Comparison of ENCODE assay signal across 8 cellular contexts in genomic region chr1:778451-779278, GRCh38.
DNase-seq lines count a peak whose midpoint lies in the region; ATAC-seq and TF ChIP-seq lines count a peak whose summit lies in the region.
"Not testable (repeated sequence)": the region's sequence is repeated elsewhere in the genome, so short reads cannot be mapped to it uniquely, and the experiment has no call there.

No MANE protein-coding gene starts in this region.

- not testable (repeated sequence) for H3K27me3 ChIP-seq in ascending aorta

- H3K4me1 ChIP-seq in ascending aorta = not testable (repeated sequence)

- not testable (repeated sequence) for H3K27me3 Mint-ChIP-seq in T-helper 17 cell; glutamatergic neuron (ENCODE audit: unreplicated experiment); neural crest cell (ENCODE audit: low read depth)

- peak overlapping the region; percentile 56 to 79 for H3K4me3 ChIP-seq in ascending aorta

- ATAC-seq in HG03457 (IDR thresholded peaks at IDR 0.05; ENCODE audit: unreplicated experiment) (peak; percentile 100), T-helper 17 cell (peak; percentile 98)

- peak overlapping the region; percentile 87 for H3K4me3 Mint-ChIP-seq in T-helper 17 cell
- H3K4me3 Mint-ChIP-seq in glutamatergic neuron (ENCODE audit: unreplicated experiment) = peak overlapping the region; percentile 96
- peak overlapping the region; percentile 100 for H3K4me3 Mint-ChIP-seq in neural crest cell

- DNase-seq in D341Med (ENCODE audit: low spot score) = peak; percentile 94
- peak; percentile 92 for DNase-seq in GM20000 (ENCODE audit: low spot score)
- peak; percentile 94 to 99 (median 98) for DNase-seq in T-helper 17 cell
- peak; percentile 99 to 100 for DNase-seq in ascending aorta (ENCODE audit: low spot score in 2 of 2)
- DNase-seq in glutamatergic neuron = peak; percentile 98
- DNase-seq in neural crest cell (ENCODE audit: low read depth, low spot score) = peak; percentile 95
- DNase-seq in stimulated activated CD8-positive, alpha-beta memory T cell treated with anti-CD3 and anti-CD28 coated beads, Interleukin-7, amount 100 ng/mL, for 1 hour (ENCODE audit: low read depth in 2 of 2) = peak; percentile 97

- H3K36me3 ChIP-seq in ascending aorta = not testable (repeated sequence)

- H3K4me1 Mint-ChIP-seq in T-helper 17 cell; glutamatergic neuron (ENCODE audit: low read depth, unreplicated experiment): not testable (repeated sequence)
- peaks cover 10% of the 10 kb centered on the region for H3K4me1 Mint-ChIP-seq in neural crest cell

- not testable (repeated sequence) for TF ChIP-seq CTCF in GM20000 (IDR thresholded peaks at IDR 0.05; ENCODE audit: extremely low read depth, missing control alignments); neural crest cell (conservative IDR thresholded peaks at IDR 0.05)
- TF ChIP-seq CTCF in ascending aorta (IDR thresholded peaks at IDR 0.05) (peak; percentile 46 to 73 (median 52)), glutamatergic neuron (IDR thresholded peaks at IDR 0.05; ENCODE audit: partially characterized antibody, unreplicated experiment) (peak; percentile 25)

- intact Hi-C loops in ascending aorta (cut with DNase I) = not testable (repeated sequence)

- not testable (repeated sequence) for H3K36me3 Mint-ChIP-seq in T-helper 17 cell (ENCODE audit: low read depth); glutamatergic neuron (ENCODE audit: unreplicated experiment); neural crest cell (ENCODE audit: low read depth)

- peak overlapping the region; percentile 85 to 90 for H3K27ac ChIP-seq in ascending aorta

- not testable (repeated sequence) for H3K9me3 Mint-ChIP-seq in glutamatergic neuron (ENCODE audit: unreplicated experiment); neural crest cell

- H3K27ac Mint-ChIP-seq in T-helper 17 cell (peak overlapping the region; percentile 96), glutamatergic neuron (ENCODE audit: unreplicated experiment) (peak overlapping the region; percentile 99), neural crest cell (ENCODE audit: unreplicated experiment) (peak overlapping the region; percentile 100)

- H3K9me3 ChIP-seq in T-helper 17 cell (ENCODE audit: control insufficient read depth, low read length, poor library complexity, severe bottlenecking); ascending aorta: not testable (repeated sequence)

Comparison
In these comparisons a context has a peak if more than half of its experiments do, and no peak if none do; other contexts are left out.
1. Peak in every context shown above with its lines: DNase-seq, ATAC-seq, H3K4me3 ChIP-seq and H3K27ac ChIP-seq.